12 cellular contexts compared by ENCODE assay signal in the genomic region with DNA sequence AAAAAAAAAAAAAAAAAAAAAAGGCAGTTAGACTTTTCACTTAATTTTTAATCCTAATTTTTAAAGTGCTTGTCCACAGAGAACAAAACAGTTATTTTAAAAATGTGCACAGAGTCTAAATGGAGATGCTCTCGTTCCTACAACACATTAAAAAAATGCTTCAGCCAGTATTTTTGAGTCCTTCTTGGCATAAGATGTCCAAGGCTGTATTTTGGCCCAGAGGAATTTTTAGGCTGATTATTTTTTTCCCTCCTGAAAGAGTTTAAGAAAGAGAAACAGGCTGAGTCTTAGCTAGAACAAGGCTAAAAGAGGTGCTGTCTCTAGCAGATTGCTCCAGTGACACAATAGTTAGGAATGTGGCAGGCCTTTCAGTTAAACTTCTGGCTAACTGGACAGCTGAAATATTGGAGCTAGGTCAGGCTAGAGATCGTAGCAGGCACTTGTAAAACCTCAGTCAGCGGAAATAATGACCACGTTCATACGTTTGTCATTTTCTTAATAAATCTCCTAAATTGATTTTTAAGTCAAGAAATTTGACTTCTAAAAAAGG.
DNase-seq lines count a peak whose midpoint lies in the region; ATAC-seq, FAIRE-seq and TF ChIP-seq lines count a peak whose summit lies in the region.
"Had no signal": no experiment of that assay in that cellular context is flagged by ENCODE, and none has a peak within 500 bp of the region (broad histone marks: within the 10 kb centered on the region; RNA-seq: fewer than 3 reads in every experiment).

No MANE protein-coding gene starts in this region.

- intact Hi-C loops in Right ventricle myocardium superior (cut with DNase I): no loop called here
- intact Hi-C loops in posterior cingulate gyrus (cut with DNase I): no loop called here

- H3K36me3 ChIP-seq in right atrium auricular region: no peaks in the 10 kb centered on the region

- no peaks in the 10 kb centered on the region for H3K9me3 ChIP-seq in right atrium auricular region

- FAIRE-seq in endometrium (lab: Jason Lieb, UNC): peak; percentile 72
- FAIRE-seq: A204.1 had no signal

- DNase-seq in Right ventricle myocardium superior: no peak
- no peak for DNase-seq in right atrium auricular region (ENCODE audit: low spot score)
- DNase-seq in lung microvascular endothelial cell (ENCODE audit: low read depth in 2 of 2): peak; percentile 56 to 87
- DNase-seq in posterior cingulate gyrus: no peak
- no peak for DNase-seq in NCI-H1930 (lab: John Stamatoyannopoulos, UW)
- no peak for DNase-seq in CD1c-positive myeloid dendritic cell (ENCODE audit: extremely low spot score)
- DNase-seq: HCEC 1CT, KBM-7 had no signal

- no peak for TF ChIP-seq CTCF in right atrium auricular region (IDR thresholded peaks at IDR 0.05)

- peak overlapping the region in 1 of 2 donors; percentile 55 for H3K27ac ChIP-seq in right atrium auricular region
- H3K27ac ChIP-seq: skin epidermis had no signal

- H3K27me3 ChIP-seq in right atrium auricular region: no peaks in the 10 kb centered on the region

- no peak overlapping the region for H3K4me3 ChIP-seq in right atrium auricular region
- H3K4me3 ChIP-seq: skin epidermis had no signal

- ATAC-seq in Right ventricle myocardium superior (ENCODE audit: poor library complexity) (peak; percentile 88), GM21723 (IDR thresholded peaks at IDR 0.05; ENCODE audit: unreplicated experiment) (no peak)

- H3K4me1 ChIP-seq in right atrium auricular region: no peaks in the 10 kb centered on the region

Comparison
In these comparisons a context has a peak if more than half of its experiments do, and no peak if none do; other contexts are left out.
1. DNase-seq: peak in lung microvascular endothelial cell (2 of 2); none in Right ventricle myocardium superior (single experiment), right atrium auricular region (single experiment), posterior cingulate gyrus (0 of 10), NCI-H1930 (0 of 2) and CD1c-positive myeloid dendritic cell (single experiment).